In genomic region chr13:59111711-59112110, GRCh38 we compare ENCODE assay signal across 11 cellular contexts.
DNase-seq lines count a peak whose midpoint lies in the region; ATAC-seq and TF ChIP-seq lines count a peak whose summit lies in the region.
"Had no signal": no experiment of that assay in that cellular context is flagged by ENCODE, and none has a peak within 500 bp of the region (broad histone marks: within the 10 kb centered on the region; RNA-seq: fewer than 3 reads in every experiment).

No MANE protein-coding gene starts in this region.

- H2AK5ac ChIP-seq in neuronal stem cell (ENCODE audit: low read depth, low read length), result no peak overlapping the region

- H3K4me3 ChIP-seq in fibroblast of lung (replicated peaks in 1 of 4; ENCODE audit: control extremely low read depth in 1 of 4, insufficient read depth in 1 of 4, low read depth in 3 of 4, low read length in 4 of 4) (peak overlapping the region in 1 of 4 experiments; percentile 6), neuronal stem cell (ENCODE audit: low read length in 2 of 2) (no peak overlapping the region), H7 (ENCODE audit: insufficient read depth, low read depth, low read length) (no peak overlapping the region), adrenal gland (no peak overlapping the region), right lobe of liver (no peak overlapping the region)
- H3K4me3 ChIP-seq: BLaER1 treated with 17β-estradiol and CSF1 and Interleukin-3, amounts not matched to agents 10 nM and 100 nM had no signal

- no peak overlapping the region for H4K91ac ChIP-seq in neuronal stem cell (ENCODE audit: low read depth, low read length, poor library complexity)

- no peak overlapping the region for H2BK12ac ChIP-seq in neuronal stem cell (ENCODE audit: low read length)

- DNase-seq in AG20443 (ENCODE audit: low spot score), result peak; percentile 39
- peak; percentile 41 for DNase-seq in RPMI7951 (ENCODE audit: low read depth)
- DNase-seq in fibroblast of lung (ENCODE audit: low read depth in 2 of 2), result peak; percentile 76 to 92
- no peak for DNase-seq in neuronal stem cell (ENCODE audit: low spot score)
- DNase-seq in H7, result no peak
- no peak for DNase-seq in DMS153 (lab: John Stamatoyannopoulos, UW)
- no peak for DNase-seq in adrenal gland
- DNase-seq in right lobe of liver, result no peak
- DNase-seq: activated T-cell treated with anti-CD3 and anti-CD28 coated beads, Interleukin-2, amount 50 U/mL, for 1 hour; naive thymus-derived CD4-positive, alpha-beta T cell had no signal

- H3K4me1 ChIP-seq in fibroblast of lung (ENCODE audit: control insufficient read depth, extremely low read depth, insufficient read depth, low read length), result peaks cover 12% of the 10 kb centered on the region
- H3K4me1 ChIP-seq in neuronal stem cell (ENCODE audit: control insufficient read depth in 2 of 2, insufficient read depth in 1 of 2, low read depth in 1 of 2, low read length in 2 of 2), result peaks cover 1 to 10% of the 10 kb centered on the region in 2 donors
- H3K4me1 ChIP-seq in adrenal gland (replicated peaks in 1 of 2), result no peaks in the 10 kb centered on the region
- no peaks in the 10 kb centered on the region for H3K4me1 ChIP-seq in right lobe of liver

- H3K14ac ChIP-seq in neuronal stem cell (ENCODE audit: low read length), result no peak overlapping the region

- H3K36me3 ChIP-seq in fibroblast of lung (ENCODE audit: control insufficient read depth, insufficient read depth, low read length), result no peaks in the 10 kb centered on the region
- no peaks in the 10 kb centered on the region for H3K36me3 ChIP-seq in neuronal stem cell (replicated peaks in 1 of 2; ENCODE audit: control insufficient read depth in 2 of 2, insufficient read depth in 2 of 2, low read length in 2 of 2)
- H3K36me3 ChIP-seq in H7 (replicated peaks; ENCODE audit: control insufficient read depth, insufficient read depth, low read length), result no peaks in the 10 kb centered on the region
- H3K36me3 ChIP-seq in adrenal gland (replicated peaks in 1 of 2), result no peaks in the 10 kb centered on the region
- H3K36me3 ChIP-seq in right lobe of liver, result no peaks in the 10 kb centered on the region
- H3K36me3 ChIP-seq: BLaER1 treated with 17β-estradiol and CSF1 and Interleukin-3, amounts not matched to agents 10 nM and 100 nM had no signal

- H3K27ac ChIP-seq in fibroblast of lung (ENCODE audit: insufficient read depth, low read length) (peak overlapping the region; percentile 75), neuronal stem cell (replicated peaks; ENCODE audit: low read length) (peak overlapping the region; percentile 4), adrenal gland (no peak overlapping the region), right lobe of liver (no peak overlapping the region)
- H3K27ac ChIP-seq: BLaER1 treated with 17β-estradiol and CSF1 and Interleukin-3, amounts not matched to agents 10 nM and 100 nM had no signal

- H3K9me3 ChIP-seq in fibroblast of lung (ENCODE audit: control insufficient read depth, insufficient read depth, low read depth, low read length) (no peaks in the 10 kb centered on the region), neuronal stem cell (replicated peaks in 1 of 2; ENCODE audit: control insufficient read depth in 2 of 2, insufficient read depth in 1 of 2, low read depth in 1 of 2, low read length in 2 of 2) (peaks cover 2 to 7% of the 10 kb centered on the region in 2 donors), adrenal gland (replicated peaks in 1 of 3) (no peaks in the 10 kb centered on the region), right lobe of liver (no peaks in the 10 kb centered on the region)

- no peak overlapping the region for H2AFZ ChIP-seq in fibroblast of lung (ENCODE audit: low read length)
- peak overlapping the region; percentile 77 for H2AFZ ChIP-seq in neuronal stem cell (ENCODE audit: low read length)

- ATAC-seq in right lobe of liver, result no peak
- ATAC-seq: naive thymus-derived CD4-positive, alpha-beta T cell had no signal

- no peak overlapping the region for H3K4ac ChIP-seq in neuronal stem cell (ENCODE audit: low read length)

- TF ChIP-seq POLR2A in adrenal gland (IDR thresholded peaks at IDR 0.05), result no peak
- TF ChIP-seq POLR2A in right lobe of liver (IDR thresholded peaks at IDR 0.05), result no peak

- no peaks in the 10 kb centered on the region for H3K79me2 ChIP-seq in fibroblast of lung (ENCODE audit: control insufficient read depth, insufficient read depth, low read length)

- H2BK120ac ChIP-seq in neuronal stem cell (ENCODE audit: low read depth, low read length), result no peak overlapping the region

- peak overlapping the region; percentile 65 for H3K4me2 ChIP-seq in fibroblast of lung (ENCODE audit: extremely low read depth, insufficient read depth, low read length)
- H3K4me2 ChIP-seq in neuronal stem cell (ENCODE audit: insufficient read depth, low read length, poor library complexity, severe bottlenecking), result no peak overlapping the region

- intact Hi-C loops in adrenal gland (cut with DNase I), result no loop called here
- intact Hi-C loops in right lobe of liver (cut with DNase I), result no loop called here

- no peak overlapping the region for H4K8ac ChIP-seq in neuronal stem cell (ENCODE audit: low read depth, low read length)

- H4K20me1 ChIP-seq in fibroblast of lung (ENCODE audit: control insufficient read depth, extremely low read depth, insufficient read depth, low read length), result no peaks in the 10 kb centered on the region
- H4K20me1 ChIP-seq: BLaER1 treated with 17β-estradiol and CSF1 and Interleukin-3, amounts not matched to agents 10 nM and 100 nM had no signal

- no peaks in the 10 kb centered on the region for H3K27me3 ChIP-seq in fibroblast of lung (ENCODE audit: control insufficient read depth, insufficient read depth, low read length)
- H3K27me3 ChIP-seq in neuronal stem cell (ENCODE audit: control insufficient read depth in 3 of 3, insufficient read depth in 3 of 3, low read depth in 1 of 3, low read length in 3 of 3), result no peaks in the 10 kb centered on the region
- no peaks in the 10 kb centered on the region for H3K27me3 ChIP-seq in H7 (ENCODE audit: control insufficient read depth, insufficient read depth, low read length)
- H3K27me3 ChIP-seq in adrenal gland, result no peaks in the 10 kb centered on the region
- H3K27me3 ChIP-seq in right lobe of liver, result no peaks in the 10 kb centered on the region
- H3K27me3 ChIP-seq: BLaER1 treated with 17β-estradiol and CSF1 and Interleukin-3, amounts not matched to agents 10 nM and 100 nM had no signal

- TF ChIP-seq CTCF in fibroblast of lung (conservative IDR thresholded peaks at IDR 0.05 in 1 of 2, IDR thresholded peaks at IDR 0.05 in 1 of 2; ENCODE audit: low read depth in 1 of 2, low read length in 2 of 2), result no peak
- TF ChIP-seq CTCF in adrenal gland (IDR thresholded peaks at IDR 0.05), result no peak
- TF ChIP-seq CTCF in right lobe of liver (IDR thresholded peaks at IDR 0.05), result no peak

- H3K9ac ChIP-seq in fibroblast of lung (ENCODE audit: insufficient read depth, low read length) (peak overlapping the region; percentile 11), neuronal stem cell (ENCODE audit: low read depth, low read length, poor library complexity) (no peak overlapping the region)
- H3K9ac ChIP-seq: BLaER1 treated with 17β-estradiol and CSF1 and Interleukin-3, amounts not matched to agents 10 nM and 100 nM had no signal

- no peak overlapping the region for H2BK15ac ChIP-seq in neuronal stem cell (ENCODE audit: low read length)

- H3K18ac ChIP-seq in neuronal stem cell (ENCODE audit: low read length), result no peak overlapping the region

- no CpG with 5 or more reads among the region's 3 CpGs for WGBS in neuronal stem cell (ENCODE audit: extremely low coverage in 2 of 2, insufficient read length in 2 of 2, insufficient replicate concordance in 1 of 2), 2 donors
- WGBS in adrenal gland, 4 donors, result 19 to 33% (median 29%) methylated on average over 3 of the region's 3 CpGs
- WGBS in right lobe of liver (ENCODE audit: insufficient coverage, low coverage, low lambda C conversion rate, missing lambda C conversion rate), result 28% methylated on average over 3 of the region's 3 CpGs

- H2BK5ac ChIP-seq in neuronal stem cell (ENCODE audit: low read length), result no peak overlapping the region

- H3K23ac ChIP-seq in neuronal stem cell (ENCODE audit: low read depth, low read length, poor library complexity), result no peak overlapping the region

- no peaks in the 10 kb centered on the region for H3K79me1 ChIP-seq in neuronal stem cell (ENCODE audit: low read depth, low read length)

Comparison
In these comparisons a context has a peak if more than half of its experiments do, and no peak if none do; other contexts are left out.
1. DNase-seq: peak in AG20443 (single experiment), RPMI7951 (single experiment) and fibroblast of lung (2 of 2); none in neuronal stem cell (single experiment), H7 (single experiment), DMS153 (single experiment), adrenal gland (0 of 7) and right lobe of liver (0 of 3).
2. H3K27ac ChIP-seq: peak in fibroblast of lung (single experiment) and neuronal stem cell (single experiment); none in adrenal gland (0 of 5) and right lobe of liver (0 of 3).